ENCODE assay signal across 34 cellular contexts in the genomic region with DNA sequence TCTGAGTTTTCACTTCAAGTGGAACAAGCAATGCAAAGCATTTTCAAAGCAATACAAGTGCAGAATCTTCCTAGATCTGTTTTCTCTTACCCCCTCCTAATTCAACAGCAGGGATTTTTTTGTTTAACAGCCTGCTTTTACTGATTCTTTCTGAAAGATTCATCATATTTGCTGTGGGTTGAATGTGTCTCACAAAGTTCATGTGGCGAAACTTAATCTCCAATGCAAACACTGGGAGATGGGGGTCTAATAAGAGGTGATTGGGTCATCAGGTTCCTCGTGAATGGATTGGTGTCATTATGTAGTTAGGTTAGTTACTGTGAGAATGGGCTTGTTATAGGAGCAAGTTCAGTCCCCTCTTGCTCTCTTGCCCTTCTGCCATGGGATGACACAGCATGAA.
"Had no signal": no experiment of that assay in that cellular context is flagged by ENCODE, and none has a peak within 500 bp of the region (broad histone marks: within the 10 kb centered on the region; RNA-seq: fewer than 3 reads in every experiment).

No MANE protein-coding gene starts in this region.

- H3K27me3 ChIP-seq: MG63 had no signal

- H3K4me3 ChIP-seq: MG63 had no signal

- DNase-seq: Karpas-422, Kasumi-1, MG63, MM.1S, MV-4-11, NCI-H1048, NCI-H1092, NCI-H1092 treated with DMSO at 0.1 percent for 48 hours, NCI-H1105, NCI-H1105 treated with DMSO at 0.1 percent for 48 hours, NCI-H1417, NCI-H1417 treated with DMSO at 0.1 percent for 48 hours, NCI-H1436, NCI-H1436 treated with DMSO at 0.1 percent for 48 hours, NCI-H146, NCI-H1694, NCI-H1694 treated with DMSO at 0.1 percent for 48 hours, NCI-H187, NCI-H187 treated with DMSO at 0.1 percent for 48 hours, NCI-H1930, NCI-H2029, NCI-H2029 treated with DMSO at 0.1 percent for 48 hours, NCI-H2081, NCI-H2081 treated with DMSO at 0.1 percent for 48 hours, NCI-H2107, NCI-H2171, NCI-H2171 treated with DMSO at 0.1 percent for 48 hours, NCI-H2227 treated with DMSO at 0.1 percent for 48 hours, NCI-H226, NCI-H345, NCI-H446, NCI-H446 treated with DMSO at 0.1 percent for 48 hours, NCI-H510A had no signal

- H3K4me2 ChIP-seq: KMS-11 had no signal

- H3K36me3 ChIP-seq: MG63 had no signal

- H3K9ac ChIP-seq: KMS-11 had no signal

- H3K27ac ChIP-seq: KMS-11 had no signal

- H3K9me3 ChIP-seq: MG63 had no signal
